11 cellular contexts compared by ENCODE assay signal in genomic region chr9:121217609-121218292, GRCh38. TPM values are rescaled to one million over a fixed set of nuclear protein-coding genes. Genes with fewer than 3 reads are reported as not detected.
A peak's percentile ranks its signal among the peaks of the same experiment; 100 is the strongest.
DNase-seq lines count a peak whose midpoint lies in the region; ATAC-seq lines count a peak whose summit lies in the region.
"Had no signal": no experiment of that assay in that cellular context is flagged by ENCODE, and none has a peak within 500 bp of the region (broad histone marks: within the 10 kb centered on the region; RNA-seq: fewer than 3 reads in every experiment).

No MANE protein-coding gene starts in this region.

- peaks cover 15% of the 10 kb centered on the region for H3K4me1 Mint-ChIP-seq in activated T-cell treated with anti-CD3 and anti-CD28 coated beads, Interleukin-2, amount 50 U/mL, for 72 hours (ENCODE audit: low read depth)
- H3K4me1 Mint-ChIP-seq in activated T-cell treated with anti-CD3 and anti-CD28 coated beads, Interleukin-2, amount 50 U/mL, for 4 hours (ENCODE audit: low read depth): peaks cover 5% of the 10 kb centered on the region
- peaks cover 20% of the 10 kb centered on the region for H3K4me1 Mint-ChIP-seq in stimulated activated effector memory CD8-positive, alpha-beta T cell treated with anti-CD3 and anti-CD28 coated beads, Interleukin-12 subunit alpha, Interleukin-12 subunit beta, amount 100 ng/mL, for 72 hours

- ATAC-seq in activated T-cell treated with anti-CD3 and anti-CD28 coated beads, Interleukin-2, amount 50 U/mL, for 72 hours (replicated peaks in 1 of 2): peak; percentile 76 to 88
- no peak for ATAC-seq in activated T-cell treated with anti-CD3 and anti-CD28 coated beads, Interleukin-2, amount 50 U/mL, for 4 hours
- ATAC-seq in HG02623 (IDR thresholded peaks at IDR 0.05; ENCODE audit: unreplicated experiment): peak; percentile 78
- ATAC-seq in stimulated activated effector memory CD8-positive, alpha-beta T cell treated with anti-CD3 and anti-CD28 coated beads, Interleukin-12 subunit alpha, Interleukin-12 subunit beta, amount 100 ng/mL, for 72 hours: peak; percentile 97

- no peaks in the 10 kb centered on the region for H3K9me3 Mint-ChIP-seq in activated T-cell treated with anti-CD3 and anti-CD28 coated beads, Interleukin-2, amount 50 U/mL, for 72 hours
- no peaks in the 10 kb centered on the region for H3K9me3 Mint-ChIP-seq in activated T-cell treated with anti-CD3 and anti-CD28 coated beads, Interleukin-2, amount 50 U/mL, for 4 hours
- no peaks in the 10 kb centered on the region for H3K9me3 Mint-ChIP-seq in stimulated activated effector memory CD8-positive, alpha-beta T cell treated with anti-CD3 and anti-CD28 coated beads, Interleukin-12 subunit alpha, Interleukin-12 subunit beta, amount 100 ng/mL, for 72 hours
- H3K9me3 Mint-ChIP-seq: neural progenitor cell had no signal

- no peaks in the 10 kb centered on the region for H3K27me3 Mint-ChIP-seq in activated T-cell treated with anti-CD3 and anti-CD28 coated beads, Interleukin-2, amount 50 U/mL, for 72 hours (ENCODE audit: low read depth)
- H3K27me3 Mint-ChIP-seq in activated T-cell treated with anti-CD3 and anti-CD28 coated beads, Interleukin-2, amount 50 U/mL, for 4 hours (ENCODE audit: low read depth): no peaks in the 10 kb centered on the region

- no peaks in the 10 kb centered on the region for H3K36me3 Mint-ChIP-seq in activated T-cell treated with anti-CD3 and anti-CD28 coated beads, Interleukin-2, amount 50 U/mL, for 72 hours (ENCODE audit: insufficient read depth in 2 of 2)
- peaks cover 6% of the 10 kb centered on the region for H3K36me3 Mint-ChIP-seq in activated T-cell treated with anti-CD3 and anti-CD28 coated beads, Interleukin-2, amount 50 U/mL, for 4 hours (ENCODE audit: insufficient read depth)
- peaks cover 6% of the 10 kb centered on the region for H3K36me3 Mint-ChIP-seq in stimulated activated effector memory CD8-positive, alpha-beta T cell treated with anti-CD3 and anti-CD28 coated beads, Interleukin-12 subunit alpha, Interleukin-12 subunit beta, amount 100 ng/mL, for 72 hours
- H3K36me3 Mint-ChIP-seq: neural progenitor cell had no signal

- peak overlapping the region in 1 of 2 donors; percentile 39 for H3K4me3 Mint-ChIP-seq in activated T-cell treated with anti-CD3 and anti-CD28 coated beads, Interleukin-2, amount 50 U/mL, for 72 hours
- no peak overlapping the region for H3K4me3 Mint-ChIP-seq in activated T-cell treated with anti-CD3 and anti-CD28 coated beads, Interleukin-2, amount 50 U/mL, for 4 hours
- no peak overlapping the region for H3K4me3 Mint-ChIP-seq in stimulated activated effector memory CD8-positive, alpha-beta T cell treated with anti-CD3 and anti-CD28 coated beads, Interleukin-12 subunit alpha, Interleukin-12 subunit beta, amount 100 ng/mL, for 72 hours
- H3K4me3 Mint-ChIP-seq: neural progenitor cell had no signal

- peak overlapping the region; percentile 22 for H3K27ac Mint-ChIP-seq in activated T-cell treated with anti-CD3 and anti-CD28 coated beads, Interleukin-2, amount 50 U/mL, for 72 hours
- no peak overlapping the region for H3K27ac Mint-ChIP-seq in stimulated activated effector memory CD8-positive, alpha-beta T cell treated with anti-CD3 and anti-CD28 coated beads, Interleukin-12 subunit alpha, Interleukin-12 subunit beta, amount 100 ng/mL, for 72 hours
- H3K27ac Mint-ChIP-seq: neural progenitor cell had no signal

- no peak for DNase-seq in activated T-cell treated with anti-CD3 and anti-CD28 coated beads, Interleukin-2, amount 50 U/mL, for 72 hours
- DNase-seq in activated T-cell treated with anti-CD3 and anti-CD28 coated beads, Interleukin-2, amount 50 U/mL, for 4 hours: no peak
- DNase-seq in LHCN-M2 (ENCODE audit: low read depth) (peak; percentile 63), NCI-H345 treated with DMSO at 0.1 percent for 48 hours (lab: John Stamatoyannopoulos, UW; ENCODE audit: unreplicated experiment) (no peak), iPS-NIHi11 (ENCODE audit: low spot score) (no peak)
- no peak for DNase-seq in stimulated activated effector memory CD8-positive, alpha-beta T cell treated with anti-CD3 and anti-CD28 coated beads, Interleukin-12 subunit alpha, Interleukin-12 subunit beta, amount 100 ng/mL, for 72 hours (ENCODE audit: low spot score in 2 of 2)
- DNase-seq in stimulated activated naive CD4-positive, alpha-beta T cell (lab: John Stamatoyannopoulos, UW): no peak
- DNase-seq: activated CD8-positive, alpha-beta memory T cell treated with anti-CD3 and anti-CD28 coated beads, Interleukin-2, amount 50 U/mL, for 4 hours; NCI-H2029 treated with DMSO at 0.1 percent for 48 hours had no signal

RNA-seq across cellular contexts. Expression of gene RAB14, which starts 16.1 kb away (rescaled TPM):
- 10 to 100 TPM; 56.2 to 63.7 TPM for total RNA-seq in activated T-cell treated with anti-CD3 and anti-CD28 coated beads, Interleukin-2, amount 50 U/mL, for 72 hours
- 10 to 100 TPM; 53.9 to 60.5 (median 59.6) TPM for total RNA-seq in activated T-cell treated with anti-CD3 and anti-CD28 coated beads, Interleukin-2, amount 50 U/mL, for 4 hours
- 22.0 and 29.4 TPM in 2 replicates for total RNA-seq in LHCN-M2 (2014; rRNA removed)
- polyA plus RNA-seq in LHCN-M2 (2012): 32.5 TPM

RNA-seq across cellular contexts. Expression of gene GSN, which starts 50.2 kb away (rescaled TPM):
- 1 to 10 TPM; 3.6 to 4.0 TPM for total RNA-seq in activated T-cell treated with anti-CD3 and anti-CD28 coated beads, Interleukin-2, amount 50 U/mL, for 72 hours
- total RNA-seq in activated T-cell treated with anti-CD3 and anti-CD28 coated beads, Interleukin-2, amount 50 U/mL, for 4 hours: 1 to 10 TPM; 1.3 to 2.0 (median 1.9) TPM
- total RNA-seq in LHCN-M2 (2014; rRNA removed): 453 and 467 TPM in 2 replicates
- 476 TPM for polyA plus RNA-seq in LHCN-M2 (2012)

Comparison
In these comparisons a context has a peak if more than half of its experiments do, and no peak if none do; other contexts are left out.
1. ATAC-seq: peak in activated T-cell treated with anti-CD3 and anti-CD28 coated beads, Interleukin-2, amount 50 U/mL, for 72 hours (2 of 2), HG02623 (single experiment) and stimulated activated effector memory CD8-positive, alpha-beta T cell treated with anti-CD3 and anti-CD28 coated beads, Interleukin-12 subunit alpha, Interleukin-12 subunit beta, amount 100 ng/mL, for 72 hours (single experiment); none in activated T-cell treated with anti-CD3 and anti-CD28 coated beads, Interleukin-2, amount 50 U/mL, for 4 hours (0 of 2).
2. RNA of gene GSN, which starts 50.2 kb away (total RNA-seq): 453 to 467 TPM in LHCN-M2; 3.6 to 4.0 TPM in activated T-cell treated with anti-CD3 and anti-CD28 coated beads, Interleukin-2, amount 50 U/mL, for 72 hours and 1.3 to 2.0 TPM in activated T-cell treated with anti-CD3 and anti-CD28 coated beads, Interleukin-2, amount 50 U/mL, for 4 hours; every median in the first group is over 10 times any median in the second.